ENCODE assay signal across 9 cellular contexts in the genomic region with DNA sequence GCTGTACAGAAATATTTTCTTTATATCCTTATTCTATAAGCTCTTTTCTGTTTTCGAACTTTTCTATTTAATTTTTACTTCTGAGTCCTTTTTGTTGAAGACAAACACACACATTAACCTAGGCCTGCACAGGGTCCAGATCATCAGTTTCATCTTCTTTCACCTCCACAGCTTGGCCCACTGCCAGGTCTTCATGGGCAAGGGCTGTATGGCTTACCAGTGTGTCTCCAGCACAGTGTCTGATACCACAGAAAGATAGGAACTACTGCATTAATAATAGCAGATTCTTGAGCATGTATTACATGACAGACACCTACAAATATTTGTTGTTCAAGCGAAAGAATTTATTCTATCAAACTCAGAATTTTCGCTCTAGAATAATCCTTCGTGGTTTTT. TPM values are rescaled to one million over a fixed set of nuclear protein-coding genes. Genes with fewer than 3 reads are reported as not detected.
DNase-seq lines count a peak whose midpoint lies in the region; ATAC-seq lines count a peak whose summit lies in the region.
"Had no signal": no experiment of that assay in that cellular context is flagged by ENCODE, and none has a peak within 500 bp of the region (broad histone marks: within the 10 kb centered on the region; RNA-seq: fewer than 3 reads in every experiment).

No MANE protein-coding gene starts in this region.

- H3K9me3 Mint-ChIP-seq in CD4-positive, alpha-beta memory T cell, result no peaks in the 10 kb centered on the region

- no peaks in the 10 kb centered on the region for H3K9me3 ChIP-seq in CD4-positive, alpha-beta memory T cell (ENCODE audit: control insufficient read depth in 1 of 2, low read length in 2 of 2)
- no peaks in the 10 kb centered on the region for H3K9me3 ChIP-seq in T-helper 17 cell (ENCODE audit: control insufficient read depth, low read length, poor library complexity, severe bottlenecking)

- peak overlapping the region in 1 of 8 donors; percentile 26 for H3K4me3 Mint-ChIP-seq in CD4-positive, alpha-beta memory T cell
- no peak overlapping the region for H3K4me3 Mint-ChIP-seq in T-helper 17 cell

- POLR2A ChIA-PET in CD4-positive, alpha-beta memory T cell (lab: Charles Lee; ENCODE audit: partially characterized antibody), result interaction anchor here (1.3 kb wide), 1 partner anchor 23 kb away, joined by 3 read pairs; no protein-coding TSS in a partner anchor

- no peak overlapping the region for H3K4me3 ChIP-seq in CD4-positive, alpha-beta memory T cell (ENCODE audit: low read length in 2 of 2)

- peaks cover 41 to 73% (median 53%) of the 10 kb centered on the region in 4 donors for H3K4me1 Mint-ChIP-seq in CD4-positive, alpha-beta memory T cell
- peaks cover 39% of the 10 kb centered on the region for H3K4me1 Mint-ChIP-seq in T-helper 17 cell

- H3K27ac Mint-ChIP-seq in CD4-positive, alpha-beta memory T cell, result peak overlapping the region in 1 of 7 donors; percentile 33
- H3K27ac Mint-ChIP-seq in T-helper 17 cell, result no peak overlapping the region

- no peaks in the 10 kb centered on the region for H3K27me3 ChIP-seq in CD4-positive, alpha-beta memory T cell (ENCODE audit: insufficient read depth, low read length)

- H3K36me3 Mint-ChIP-seq in CD4-positive, alpha-beta memory T cell, result no peaks in the 10 kb centered on the region
- H3K36me3 Mint-ChIP-seq in T-helper 17 cell (ENCODE audit: low read depth), result peaks cover 2% of the 10 kb centered on the region

- no peak overlapping the region for H3K27ac ChIP-seq in CD4-positive, alpha-beta memory T cell (ENCODE audit: low read depth, low read length)

- ATAC-seq in GM18909 (IDR thresholded peaks at IDR 0.05; ENCODE audit: poor library complexity, unreplicated experiment) (peak; percentile 70), T-helper 17 cell (peak; percentile 33), HG02623 (IDR thresholded peaks at IDR 0.05; ENCODE audit: unreplicated experiment) (no peak), GM19452 (IDR thresholded peaks at IDR 0.05; ENCODE audit: unreplicated experiment) (no peak)

- H3K4me1 ChIP-seq in CD4-positive, alpha-beta memory T cell (ENCODE audit: insufficient read depth, low read length), result peaks cover 16% of the 10 kb centered on the region

- peak in 3 of 5 donors; percentile 26 to 46 (median 29) for DNase-seq in CD4-positive, alpha-beta memory T cell
- DNase-seq in T-helper 17 cell (peak in 1 of 3 donors; percentile 13), kidney tubule cell (ENCODE audit: low spot score) (peak; percentile 57), Kasumi-1 (lab: John Stamatoyannopoulos, UW) (no peak), DMS153 treated with DMSO at 0.1 percent for 48 hours (lab: John Stamatoyannopoulos, UW; ENCODE audit: unreplicated experiment) (no peak)
- DNase-seq: amniotic stem cell had no signal

- CTCF ChIA-PET in CD4-positive, alpha-beta memory T cell (lab: Charles Lee; ENCODE audit: partially characterized antibody), result interaction anchor here (0.7 to 2.3 kb wide), 2 partner anchors 18 to 23 kb away, joined by 5 to 8 read pairs; no protein-coding TSS in a partner anchor

- H3K36me3 ChIP-seq in CD4-positive, alpha-beta memory T cell (ENCODE audit: insufficient read depth, low read length), result no peaks in the 10 kb centered on the region

- no peaks in the 10 kb centered on the region for H3K27me3 Mint-ChIP-seq in CD4-positive, alpha-beta memory T cell
- H3K27me3 Mint-ChIP-seq in T-helper 17 cell, result no peaks in the 10 kb centered on the region

- intact Hi-C loops in CD4-positive, alpha-beta memory T cell (cut with micrococcal nuclease), result no loop called here

RNA-seq across cellular contexts. Expression of a gene that starts 24.4 kb away (rescaled TPM):
- 10 to 100 TPM; 64.1 to 66.4 TPM for total RNA-seq in CD4-positive, alpha-beta memory T cell
- polyA plus RNA-seq in CD4-positive, alpha-beta memory T cell, result 10 to 100 TPM in 1 of 2 donors, 1 to 10 TPM in 1; 7.7 to 28.4 TPM
- total RNA-seq in T-helper 17 cell, result 10 to 100 TPM; 87.4 to 95.3 TPM

Comparison
In these comparisons a context has a peak if more than half of its experiments do, and no peak if none do; other contexts are left out.
1. DNase-seq: peak in CD4-positive, alpha-beta memory T cell (3 of 5) and kidney tubule cell (single experiment); none in Kasumi-1 (0 of 2) and DMS153 treated with DMSO at 0.1 percent for 48 hours (single experiment).
2. ATAC-seq: peak in GM18909 (single experiment) and T-helper 17 cell (single experiment); none in HG02623 (single experiment) and GM19452 (single experiment).